In genomic region chr7:18226598-18226997, GRCh38 we compare ENCODE assay signal across 30 cellular contexts.
"Had no signal": no experiment of that assay in that cellular context is flagged by ENCODE, and none has a peak within 500 bp of the region (broad histone marks: within the 10 kb centered on the region; RNA-seq: fewer than 3 reads in every experiment).

No MANE protein-coding gene starts in this region.

- H3K4me2 ChIP-seq: hepatocyte had no signal

- DNase-seq: activated CD4-positive, alpha-beta T cell treated with anti-CD3 and anti-CD28 coated beads for 36 hours; activated CD4-positive, CD25-positive, alpha-beta regulatory T cell; activated CD8-positive, alpha-beta memory T cell treated with anti-CD3 and anti-CD28 coated beads, Interleukin-2, amount 10 ng/mL, durations not matched to agents 7 days and 5 days; activated CD8-positive, alpha-beta T cell treated with anti-CD3 and anti-CD28 coated beads, Interleukin-2, amount 10 ng/mL, durations not matched to agents 7 days and 5 days; activated T-cell treated with anti-CD3 and anti-CD28 coated beads, Interleukin-2, amount 50 U/mL, for 48 hours; body of pancreas; dorsolateral prefrontal cortex; effector memory CD4-positive, alpha-beta T cell; gastrocnemius medialis; islet precursor cell; left cardiac atrium; left ventricle myocardium superior; naive thymus-derived CD4-positive, alpha-beta T cell; nucleus accumbens; pancreas; retina; stimulated activated CD4-positive, alpha-beta T cell treated with anti-CD3 and anti-CD28 coated beads, Interleukin-4, amount 100 ng/mL, for 24 hours; stimulated activated CD8-positive, alpha-beta memory T cell treated with anti-CD3 and anti-CD28 coated beads, Interleukin-4, amount 100 ng/mL, for 48 hours; stimulated activated naive CD4-positive, alpha-beta T cell; testis; transverse colon had no signal

- H3K27me3 ChIP-seq: body of pancreas, dorsolateral prefrontal cortex, gastrocnemius medialis, hepatocyte, pancreas, testis, transverse colon had no signal

- H3K9me3 Mint-ChIP-seq: activated naive CD4-positive, alpha-beta T cell treated with anti-CD3 and anti-CD28 coated beads, Interleukin-2, amount 50 U/mL, for 24 hours; activated T-helper 2 cell treated with anti-CD3 and anti-CD28 coated beads, Interferon-gamma antibody, Interleukin-2, Interleukin-4, amounts not matched to agents 10 μg/mL and 5 μg/mL and 100 μg/mL, durations not matched to agents 14 hours and 24 hours and 36 hours; naive thymus-derived CD4-positive, alpha-beta T cell; neural crest cell had no signal

- H3K36me3 ChIP-seq: gastrocnemius medialis, pancreas, prostate gland, transverse colon had no signal

- H2AFZ ChIP-seq: hepatocyte had no signal

- H3K27ac Mint-ChIP-seq: activated CD4-positive, alpha-beta T cell treated with anti-CD3 and anti-CD28 coated beads for 36 hours; activated CD8-positive, alpha-beta memory T cell treated with anti-CD3 and anti-CD28 coated beads, Interleukin-2, amount 10 ng/mL, durations not matched to agents 7 days and 5 days; activated CD8-positive, alpha-beta T cell treated with anti-CD3 and anti-CD28 coated beads, Interleukin-2, amount 10 ng/mL, durations not matched to agents 7 days and 5 days; activated naive CD4-positive, alpha-beta T cell treated with anti-CD3 and anti-CD28 coated beads, Interleukin-2, amount 50 U/mL, for 24 hours; activated T-helper 2 cell treated with anti-CD3 and anti-CD28 coated beads, Interferon-gamma antibody, Interleukin-2, Interleukin-4, amounts not matched to agents 10 μg/mL and 5 μg/mL and 100 μg/mL, durations not matched to agents 14 hours and 24 hours and 36 hours; naive thymus-derived CD4-positive, alpha-beta T cell had no signal

- H3K27me3 Mint-ChIP-seq: activated naive CD4-positive, alpha-beta T cell treated with anti-CD3 and anti-CD28 coated beads, Interleukin-2, amount 50 U/mL, for 24 hours had no signal

- H3K4me3 ChIP-seq: body of pancreas, dorsolateral prefrontal cortex, gastrocnemius medialis, hepatocyte, pancreas, prostate gland, skin epidermis, testis, transverse colon had no signal

- H3K9me3 ChIP-seq: body of pancreas, gastrocnemius medialis, pancreas, prostate gland, testis, transverse colon had no signal

- H3K79me2 ChIP-seq: hepatocyte had no signal

- H3K4me3 Mint-ChIP-seq: activated CD4-positive, alpha-beta T cell treated with anti-CD3 and anti-CD28 coated beads for 36 hours; activated CD8-positive, alpha-beta memory T cell treated with anti-CD3 and anti-CD28 coated beads, Interleukin-2, amount 10 ng/mL, durations not matched to agents 7 days and 5 days; activated CD8-positive, alpha-beta T cell treated with anti-CD3 and anti-CD28 coated beads, Interleukin-2, amount 10 ng/mL, durations not matched to agents 7 days and 5 days; activated naive CD4-positive, alpha-beta T cell treated with anti-CD3 and anti-CD28 coated beads, Interleukin-2, amount 50 U/mL, for 24 hours; naive thymus-derived CD4-positive, alpha-beta T cell; neural crest cell had no signal

- H3K4me1 ChIP-seq: body of pancreas, gastrocnemius medialis, pancreas, prostate gland, testis had no signal

- H3K27ac ChIP-seq: body of pancreas, dorsolateral prefrontal cortex, gastrocnemius medialis, hepatocyte, pancreas, skin epidermis, testis, transverse colon had no signal

- FAIRE-seq: colon, pancreas, urothelium cell line had no signal

- H3K4me1 Mint-ChIP-seq: activated CD4-positive, alpha-beta T cell treated with anti-CD3 and anti-CD28 coated beads for 36 hours; activated CD8-positive, alpha-beta memory T cell treated with anti-CD3 and anti-CD28 coated beads, Interleukin-2, amount 10 ng/mL, durations not matched to agents 7 days and 5 days; activated naive CD4-positive, alpha-beta T cell treated with anti-CD3 and anti-CD28 coated beads, Interleukin-2, amount 50 U/mL, for 24 hours; naive thymus-derived CD4-positive, alpha-beta T cell; neural crest cell had no signal

- ATAC-seq: activated CD4-positive, alpha-beta T cell treated with anti-CD3 and anti-CD28 coated beads for 36 hours; activated CD8-positive, alpha-beta memory T cell treated with anti-CD3 and anti-CD28 coated beads, Interleukin-2, amount 10 ng/mL, durations not matched to agents 7 days and 5 days; activated CD8-positive, alpha-beta T cell treated with anti-CD3 and anti-CD28 coated beads, Interleukin-2, amount 10 ng/mL, durations not matched to agents 7 days and 5 days; body of pancreas; gastrocnemius medialis; left cardiac atrium; left ventricle myocardium superior; naive thymus-derived CD4-positive, alpha-beta T cell; pancreas; sciatic nerve had no signal
